Comparison of ENCODE assay signal across 17 cellular contexts in genomic region chr9:13524245-13524644, GRCh38.
"Had no signal": no experiment of that assay in that cellular context is flagged by ENCODE, and none has a peak within 500 bp of the region (broad histone marks: within the 10 kb centered on the region; RNA-seq: fewer than 3 reads in every experiment).

No MANE protein-coding gene starts in this region.

- H3K4me3 Mint-ChIP-seq: activated CD8-positive, alpha-beta T cell treated with anti-CD3 and anti-CD28 coated beads for 36 hours; endodermal cell; neural progenitor cell; stimulated activated naive CD8-positive, alpha-beta T cell treated with anti-CD3 and anti-CD28 coated beads, Interleukin-15, amount 100 ng/mL, for 72 hours had no signal

- ATAC-seq: activated CD8-positive, alpha-beta T cell treated with anti-CD3 and anti-CD28 coated beads for 36 hours; body of pancreas; heart left ventricle; stimulated activated naive CD8-positive, alpha-beta T cell treated with anti-CD3 and anti-CD28 coated beads, Interleukin-15, amount 100 ng/mL, for 72 hours; upper lobe of right lung had no signal

- H3K36me3 ChIP-seq: esophagus muscularis mucosa, heart left ventricle, neural progenitor cell, upper lobe of right lung had no signal

- H3K4me3 ChIP-seq: body of pancreas, esophagus muscularis mucosa, heart left ventricle, neural progenitor cell, testis, upper lobe of right lung had no signal

- H3K9me3 ChIP-seq: body of pancreas, esophagus muscularis mucosa, heart left ventricle, testis, upper lobe of right lung had no signal

- H3K27me3 Mint-ChIP-seq: activated CD8-positive, alpha-beta T cell treated with anti-CD3 and anti-CD28 coated beads for 36 hours; stimulated activated naive CD8-positive, alpha-beta T cell treated with anti-CD3 and anti-CD28 coated beads, Interleukin-15, amount 100 ng/mL, for 72 hours had no signal

- H3K27me3 ChIP-seq: body of pancreas, esophagus muscularis mucosa, heart left ventricle, neural progenitor cell, testis, upper lobe of right lung had no signal

- DNase-seq: activated CD4-positive, alpha-beta T cell treated with anti-CD3 and anti-CD28 coated beads for 4 hours; activated CD8-positive, alpha-beta memory T cell treated with anti-CD3 and anti-CD28 coated beads, Interleukin-2, amount 50 U/mL, for 4 hours; activated CD8-positive, alpha-beta T cell treated with anti-CD3 and anti-CD28 coated beads for 36 hours; body of pancreas; cerebellar nuclear complex; endodermal cell; foreskin melanocyte; heart left ventricle; midbrain; retina; stimulated activated CD4-positive, alpha-beta T cell treated with anti-CD3 and anti-CD28 coated beads, Interleukin-4, amount 100 ng/mL, for 4 hours; stimulated activated naive CD8-positive, alpha-beta T cell treated with anti-CD3 and anti-CD28 coated beads, Interleukin-15, amount 100 ng/mL, for 72 hours; T-helper 1 cell; testis; upper lobe of right lung had no signal

- H3K27ac Mint-ChIP-seq: activated CD8-positive, alpha-beta T cell treated with anti-CD3 and anti-CD28 coated beads for 36 hours; endodermal cell; neural progenitor cell; stimulated activated naive CD8-positive, alpha-beta T cell treated with anti-CD3 and anti-CD28 coated beads, Interleukin-15, amount 100 ng/mL, for 72 hours had no signal

- H3K9ac ChIP-seq: neural progenitor cell had no signal

- H3K4me1 ChIP-seq: body of pancreas, testis, upper lobe of right lung had no signal

- H3K36me3 Mint-ChIP-seq: neural progenitor cell had no signal

- H3K9me3 Mint-ChIP-seq: activated CD8-positive, alpha-beta T cell treated with anti-CD3 and anti-CD28 coated beads for 36 hours; endodermal cell; stimulated activated naive CD8-positive, alpha-beta T cell treated with anti-CD3 and anti-CD28 coated beads, Interleukin-15, amount 100 ng/mL, for 72 hours had no signal

- H3K4me1 Mint-ChIP-seq: stimulated activated naive CD8-positive, alpha-beta T cell treated with anti-CD3 and anti-CD28 coated beads, Interleukin-15, amount 100 ng/mL, for 72 hours had no signal
